Comparison of ENCODE assay signal across 15 cellular contexts in the genomic region with DNA sequence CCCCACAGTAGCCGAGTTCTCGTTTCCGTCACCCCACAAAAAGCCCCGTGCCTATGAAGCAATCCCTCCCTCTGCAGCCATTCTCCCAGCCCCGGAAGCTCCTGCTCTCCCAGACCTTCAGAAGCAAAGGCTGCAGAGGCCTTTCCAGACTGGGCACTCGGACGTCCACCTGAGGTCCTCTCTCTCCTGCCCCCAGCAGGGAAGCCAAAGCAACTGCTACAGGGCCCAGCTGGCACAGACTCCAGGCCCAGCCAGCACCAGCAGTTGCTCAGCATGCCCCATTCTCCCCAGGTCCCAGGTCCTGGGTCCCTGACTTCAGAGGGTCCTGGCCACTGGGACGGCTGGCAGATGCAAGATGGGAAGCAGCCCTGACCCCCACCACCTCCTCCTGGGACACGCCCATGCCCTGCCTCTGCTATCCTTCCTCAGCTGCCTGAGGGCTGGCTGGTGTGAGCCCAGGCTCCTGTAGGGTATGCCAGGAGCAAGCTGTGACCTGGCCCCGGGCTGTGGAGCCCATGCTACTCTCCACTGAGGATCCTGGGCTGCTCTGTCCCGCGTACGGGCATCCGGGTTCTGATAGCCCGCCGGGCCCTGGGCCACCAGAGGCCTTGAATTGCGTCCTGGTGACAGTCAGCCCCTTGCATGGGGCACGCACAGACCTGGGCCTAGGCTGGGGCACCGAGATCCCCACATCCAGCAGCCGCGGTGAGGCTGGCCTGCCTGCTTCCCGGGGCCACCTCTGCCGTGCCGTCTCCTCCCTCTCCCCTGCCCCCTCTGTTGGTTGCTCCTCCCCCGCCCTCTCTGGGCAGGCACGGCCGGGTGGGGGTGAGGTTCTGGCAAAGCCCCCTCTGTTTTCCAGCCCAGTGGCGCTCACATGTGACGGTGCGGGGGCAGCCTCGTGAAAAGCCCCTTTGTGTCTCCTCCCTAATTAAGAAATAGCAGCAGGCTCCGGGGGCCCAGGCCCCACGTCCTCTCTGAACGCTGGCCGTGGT.
DNase-seq lines count a peak whose midpoint lies in the region; ATAC-seq and TF ChIP-seq lines count a peak whose summit lies in the region.
"Had no signal": no experiment of that assay in that cellular context is flagged by ENCODE, and none has a peak within 500 bp of the region (broad histone marks: within the 10 kb centered on the region; RNA-seq: fewer than 3 reads in every experiment).

No MANE protein-coding gene starts in this region.

- no peak for TF ChIP-seq CTCF in GM13977 (IDR thresholded peaks at IDR 0.05; ENCODE audit: extremely low read depth, insufficient read depth, missing control alignments)

- no peak overlapping the region for H3K4me3 ChIP-seq in MG63
- H3K4me3 ChIP-seq: heart right ventricle, psoas muscle had no signal

- no peak for ATAC-seq in HG02798 (IDR thresholded peaks at IDR 0.05; ENCODE audit: poor library complexity, unreplicated experiment)

- H3K27me3 ChIP-seq in MG63: no peaks in the 10 kb centered on the region
- H3K27me3 ChIP-seq: BE2C had no signal

- no peaks in the 10 kb centered on the region for H3K36me3 ChIP-seq in MG63
- H3K36me3 ChIP-seq: BE2C, heart right ventricle had no signal

- DNase-seq in C1 segment of cervical spinal cord (lab: John Stamatoyannopoulos, UW) (peak in 12 of 14 donors; percentile 16 to 74 (median 46)), RPMI8226 (peak; percentile 25), foreskin melanocyte (peak; percentile 71), occipital lobe (lab: John Stamatoyannopoulos, UW) (peak; percentile 43), GM13977 (ENCODE audit: low spot score) (no peak), MG63 (no peak), NCI-H187 (lab: John Stamatoyannopoulos, UW) (no peak)
- DNase-seq: activated CD4-positive, CD25-positive, alpha-beta regulatory T cell treated with anti-CD3 and anti-CD28 coated beads, Interleukin-2, amount 50 U/mL, for 72 hours; activated T-cell treated with anti-CD3 and anti-CD28 coated beads, Interleukin-2, amount 50 U/mL, for 24 hours; BE2C; heart right ventricle; NCI-H1436 treated with DMSO at 0.1 percent for 48 hours; psoas muscle; stimulated activated naive B cell treated with anti-CD40 and anti-IgM and Interleukin-4, amounts not matched to agents 10 μg/mL and 1 μg/mL and 100 μg/mL, for 72 hours had no signal

- in situ Hi-C loops in GM13977 (cut with MboI; ENCODE audit: low pct_unique_long_range_greater_than_20kb, low sequenced_read_pairs, unreplicated experiment): no loop called here

- H3K9me3 ChIP-seq in MG63: no peaks in the 10 kb centered on the region
- H3K9me3 ChIP-seq: BE2C, heart right ventricle, psoas muscle had no signal

Comparison
In these comparisons a context has a peak if more than half of its experiments do, and no peak if none do; other contexts are left out.
1. DNase-seq: peak in C1 segment of cervical spinal cord (12 of 14), RPMI8226 (single experiment), foreskin melanocyte (single experiment) and occipital lobe (single experiment); none in GM13977 (single experiment), MG63 (single experiment) and NCI-H187 (0 of 2).